Comparison of ENCODE assay signal across 24 cellular contexts in genomic region chr14:91609183-91609582, GRCh38.
"Had no signal": no experiment of that assay in that cellular context is flagged by ENCODE, and none has a peak within 500 bp of the region (broad histone marks: within the 10 kb centered on the region; RNA-seq: fewer than 3 reads in every experiment).

No MANE protein-coding gene starts in this region.

- H3K27ac ChIP-seq: PC-9, Peyer's patch, SJCRH30 had no signal

- ATAC-seq: HepG2, Right ventricle myocardium inferior, SK-N-SH treated with all-trans-retinoic acid at 6 μM for 48 hours had no signal

- H3K4me1 ChIP-seq: Peyer's patch, SJCRH30 had no signal

- H3K27me3 ChIP-seq: Peyer's patch, SJCRH30 had no signal

- H2AFZ ChIP-seq: PC-9 had no signal

- H3K9me3 ChIP-seq: Peyer's patch, SJCRH30 had no signal

- DNase-seq: IMR-90; Karpas-422; KG1; NCI-H1092; NCI-H1105 treated with DMSO at 0.1 percent for 48 hours; NCI-H1417 treated with DMSO at 0.1 percent for 48 hours; NCI-H146; NCI-H1694 treated with DMSO at 0.1 percent for 48 hours; NCI-H1930; NCI-H2081 treated with DMSO at 0.1 percent for 48 hours; NCI-H2227 treated with DMSO at 0.1 percent for 48 hours; NCI-H524; NCI-H526 treated with DMSO at 0.1 percent for 48 hours; NCI-H748 treated with DMSO at 0.1 percent for 48 hours; NK-92 treated with Interleukin-12 subunit alpha and Interleukin-12 subunit beta, amount 100 ng/mL, for 24 hours; OCI-M1; PC-9; Peyer's patch; SHP77 treated with DMSO at 0.1 percent for 48 hours; SJCRH30; T-helper 1 cell had no signal

- H3K4me2 ChIP-seq: PC-9 had no signal

- H3K36me3 ChIP-seq: Peyer's patch, SJCRH30 had no signal

- H3K4me3 ChIP-seq: PC-9, Peyer's patch, SJCRH30 had no signal
